8 cellular contexts compared by ENCODE assay signal in the genomic region with DNA sequence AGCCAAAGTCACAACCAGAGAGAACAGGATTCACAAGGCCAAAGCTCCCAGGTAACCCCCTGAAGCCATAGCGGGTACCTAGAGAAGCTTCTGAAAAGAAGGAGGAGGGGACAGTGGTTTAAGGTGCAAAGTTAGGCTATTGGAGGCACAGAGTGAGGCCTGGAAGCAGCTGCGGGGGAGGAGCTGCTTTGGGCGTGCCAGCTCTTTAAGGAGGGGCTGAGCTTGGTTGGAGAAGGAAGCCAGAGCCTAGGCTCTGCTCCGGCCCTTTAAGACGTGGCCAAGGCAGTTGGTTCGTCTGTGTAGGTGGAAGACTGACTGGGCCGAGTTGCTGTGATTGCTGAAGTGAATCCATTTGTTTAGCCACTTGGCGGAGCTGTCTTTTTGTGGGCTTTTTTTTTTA. TPM values are rescaled to one million over a fixed set of nuclear protein-coding genes. Genes with fewer than 3 reads are reported as not detected.
DNase-seq lines count a peak whose midpoint lies in the region; ATAC-seq, FAIRE-seq and TF ChIP-seq lines count a peak whose summit lies in the region.

No MANE protein-coding gene starts in this region.

- H3K27ac ChIP-seq in left ventricle myocardium inferior (replicated peaks): peak overlapping the region; percentile 75
- peak overlapping the region; percentile 83 to 87 (median 84) for H3K27ac ChIP-seq in sigmoid colon

- no peak for TF ChIP-seq POLR2A in sigmoid colon (IDR thresholded peaks at IDR 0.05)
- no peak for TF ChIP-seq POLR2A in H54 (IDR thresholded peaks at IDR 0.05; ENCODE audit: low read depth, low read length)

- peaks cover 3% of the 10 kb centered on the region for H3K36me3 Mint-ChIP-seq in activated T-helper 1 cell treated with anti-CD3 and anti-CD28 coated beads, Interleukin-12 subunit alpha, Interleukin-12 subunit beta, Interleukin-2, Interleukin-4 antibody, amounts not matched to agents 30 ng/mL and 10 ng/mL and 1 ng/mL, durations not matched to agents 14 hours and 24 hours and 36 hours (ENCODE audit: low read depth)

- no peak for FAIRE-seq in H54 (lab: Jason Lieb, UNC)

- H3K9me3 Mint-ChIP-seq in activated T-helper 1 cell treated with anti-CD3 and anti-CD28 coated beads, Interleukin-12 subunit alpha, Interleukin-12 subunit beta, Interleukin-2, Interleukin-4 antibody, amounts not matched to agents 30 ng/mL and 10 ng/mL and 1 ng/mL, durations not matched to agents 14 hours and 24 hours and 36 hours: no peaks in the 10 kb centered on the region

- intact Hi-C loops in activated T-helper 1 cell treated with anti-CD3 and anti-CD28 coated beads, Interleukin-12 subunit alpha, Interleukin-12 subunit beta, Interleukin-2, Interleukin-4 antibody, amounts not matched to agents 30 ng/mL and 10 ng/mL and 1 ng/mL, durations not matched to agents 14 hours and 24 hours and 36 hours (cut with micrococcal nuclease): loop anchor here (1.0 to 10.0 kb wide), 5 partner anchors 15 to 1589 kb away; partner anchors contain the start of gene MAGED2
- intact Hi-C loops in left ventricle myocardium inferior (cut with micrococcal nuclease) (no loop called here), sigmoid colon (cut with DNase I) (loop anchor here (10.0 kb wide), 1 partner anchor 1361 kb away; the partner anchor contains the start of gene ZXDB)

- no peaks in the 10 kb centered on the region for H3K9me3 ChIP-seq in left ventricle myocardium inferior (replicated peaks)
- no peaks in the 10 kb centered on the region for H3K9me3 ChIP-seq in sigmoid colon

- ATAC-seq in HG02884 (IDR thresholded peaks at IDR 0.05; ENCODE audit: unreplicated experiment): peak; percentile 87

- DNase-seq in activated CD4-positive, alpha-beta T cell treated with anti-CD3 and anti-CD28 coated beads for 48 hours: peak; percentile 9
- no peak for DNase-seq in activated CD4-positive, alpha-beta T cell treated with anti-CD3 and anti-CD28 coated beads, Interleukin-2, amount 50 U/mL, for 4 hours
- peak; percentile 14 for DNase-seq in activated T-helper 1 cell treated with anti-CD3 and anti-CD28 coated beads, Interleukin-12 subunit alpha, Interleukin-12 subunit beta, Interleukin-2, Interleukin-4 antibody, amounts not matched to agents 30 ng/mL and 10 ng/mL and 1 ng/mL, durations not matched to agents 14 hours and 24 hours and 36 hours (ENCODE audit: low spot score)
- DNase-seq in left ventricle myocardium inferior (peak; percentile 37), sigmoid colon (peak; percentile 84), T1000 (lab: John Stamatoyannopoulos, UW) (no peak), H54 (ENCODE audit: insufficient read length, low spot score) (no peak)

- H3K4me3 ChIP-seq in left ventricle myocardium inferior (peak overlapping the region; percentile 68), sigmoid colon (peak overlapping the region; percentile 34 to 56 (median 52))

- H3K36me3 ChIP-seq in left ventricle myocardium inferior (no peaks in the 10 kb centered on the region), sigmoid colon (no peaks in the 10 kb centered on the region)

- H3K4me3 Mint-ChIP-seq in activated T-helper 1 cell treated with anti-CD3 and anti-CD28 coated beads, Interleukin-12 subunit alpha, Interleukin-12 subunit beta, Interleukin-2, Interleukin-4 antibody, amounts not matched to agents 30 ng/mL and 10 ng/mL and 1 ng/mL, durations not matched to agents 14 hours and 24 hours and 36 hours: peak overlapping the region; percentile 87

- H3K27me3 ChIP-seq in left ventricle myocardium inferior (ENCODE audit: low read depth) (no peaks in the 10 kb centered on the region), sigmoid colon (no peaks in the 10 kb centered on the region)

- 24 to 27% methylated on average over 8 of the region's 8 CpGs for WGBS in sigmoid colon, 2 donors

- TF ChIP-seq EP300 in sigmoid colon (IDR thresholded peaks at IDR 0.05): no peak

- H3K4me1 ChIP-seq in left ventricle myocardium inferior: peaks cover 8% of the 10 kb centered on the region
- peaks cover 0 to 10% (median 0%) of the 10 kb centered on the region in 4 donors for H3K4me1 ChIP-seq in sigmoid colon

- peak overlapping the region; percentile 78 for H3K27ac Mint-ChIP-seq in activated T-helper 1 cell treated with anti-CD3 and anti-CD28 coated beads, Interleukin-12 subunit alpha, Interleukin-12 subunit beta, Interleukin-2, Interleukin-4 antibody, amounts not matched to agents 30 ng/mL and 10 ng/mL and 1 ng/mL, durations not matched to agents 14 hours and 24 hours and 36 hours

- TF ChIP-seq CTCF in left ventricle myocardium inferior (IDR thresholded peaks at IDR 0.05; ENCODE audit: borderline replicate concordance) (no peak), sigmoid colon (IDR thresholded peaks at IDR 0.05) (no peak)

- H3K27me3 Mint-ChIP-seq in activated T-helper 1 cell treated with anti-CD3 and anti-CD28 coated beads, Interleukin-12 subunit alpha, Interleukin-12 subunit beta, Interleukin-2, Interleukin-4 antibody, amounts not matched to agents 30 ng/mL and 10 ng/mL and 1 ng/mL, durations not matched to agents 14 hours and 24 hours and 36 hours (ENCODE audit: insufficient read depth): peaks cover 4% of the 10 kb centered on the region

- peaks cover 33% of the 10 kb centered on the region for H3K4me1 Mint-ChIP-seq in activated T-helper 1 cell treated with anti-CD3 and anti-CD28 coated beads, Interleukin-12 subunit alpha, Interleukin-12 subunit beta, Interleukin-2, Interleukin-4 antibody, amounts not matched to agents 30 ng/mL and 10 ng/mL and 1 ng/mL, durations not matched to agents 14 hours and 24 hours and 36 hours (ENCODE audit: low read depth)

RNA-seq across cellular contexts. Expression of gene KLF8, which starts 1.5 kb away (rescaled TPM):
- total RNA-seq in activated T-helper 1 cell treated with anti-CD3 and anti-CD28 coated beads, Interleukin-12 subunit alpha, Interleukin-12 subunit beta, Interleukin-2, Interleukin-4 antibody, amounts not matched to agents 30 ng/mL and 10 ng/mL and 1 ng/mL, durations not matched to agents 14 hours and 24 hours and 36 hours: 6.3 and 6.7 TPM in 2 replicates
- total RNA-seq in left ventricle myocardium inferior (3.3 TPM), sigmoid colon (10 to 100 TPM in 3 of 4 donors, 1 to 10 TPM in 1; 9.1 to 19.7 (median 10.4) TPM)
- 1 to 10 TPM in 2 of 3 donors, under 1 TPM in 1; 0.69 to 3.5 (median 1.2) TPM for polyA plus RNA-seq in sigmoid colon

Comparison
In these comparisons a context has a peak if more than half of its experiments do, and no peak if none do; other contexts are left out.
1. DNase-seq: peak in activated CD4-positive, alpha-beta T cell treated with anti-CD3 and anti-CD28 coated beads for 48 hours (single experiment), activated T-helper 1 cell treated with anti-CD3 and anti-CD28 coated beads, Interleukin-12 subunit alpha, Interleukin-12 subunit beta, Interleukin-2, Interleukin-4 antibody, amounts not matched to agents 30 ng/mL and 10 ng/mL and 1 ng/mL, durations not matched to agents 14 hours and 24 hours and 36 hours (single experiment), left ventricle myocardium inferior (single experiment) and sigmoid colon (single experiment); none in activated CD4-positive, alpha-beta T cell treated with anti-CD3 and anti-CD28 coated beads, Interleukin-2, amount 50 U/mL, for 4 hours (0 of 2), T1000 (single experiment) and H54 (single experiment).